ENCODE assay signal across 14 cellular contexts in genomic region chr4:128244379-128244778, GRCh38.
"Had no signal": no experiment of that assay in that cellular context is flagged by ENCODE, and none has a peak within 500 bp of the region (broad histone marks: within the 10 kb centered on the region; RNA-seq: fewer than 3 reads in every experiment).

No MANE protein-coding gene starts in this region.

- H3K27ac ChIP-seq: body of pancreas, ovary, upper lobe of left lung had no signal

- H3K27ac Mint-ChIP-seq: activated CD8-positive, alpha-beta T cell treated with anti-CD3 and anti-CD28 coated beads for 36 hours had no signal

- H3K4me1 ChIP-seq: body of pancreas, upper lobe of left lung had no signal

- H3K9me3 ChIP-seq: body of pancreas, ovary had no signal

- H3K36me3 ChIP-seq: ovary, upper lobe of left lung had no signal

- H3K4me3 ChIP-seq: body of pancreas, ovary, upper lobe of left lung had no signal

- H3K27me3 ChIP-seq: body of pancreas, ovary, upper lobe of left lung had no signal

- H3K4me3 Mint-ChIP-seq: activated CD8-positive, alpha-beta T cell treated with anti-CD3 and anti-CD28 coated beads for 36 hours; neural crest cell had no signal

- ATAC-seq: activated CD8-positive, alpha-beta T cell treated with anti-CD3 and anti-CD28 coated beads for 36 hours; body of pancreas; left lobe of liver had no signal

- DNase-seq: activated CD8-positive, alpha-beta memory T cell treated with anti-CD3 and anti-CD28 coated beads, Interleukin-2, amount 50 U/mL, for 4 hours; activated CD8-positive, alpha-beta T cell treated with anti-CD3 and anti-CD28 coated beads for 36 hours; activated naive CD4-positive, alpha-beta T cell; body of pancreas; cerebellar nuclear complex; dermis blood vessel endothelial cell; erythroblast; ovary; stimulated activated CD4-positive, alpha-beta T cell treated with anti-CD3 and anti-CD28 coated beads, Interleukin-2, amount 100 ng/mL, for 48 hours; stimulated activated naive CD4-positive, alpha-beta T cell treated with Interleukin-2 at 50 U/mL for 16 hours; T-helper 9 cell; upper lobe of left lung had no signal
